Comparison of ENCODE assay signal across 1 cellular context in genomic region chr20:61019322-61019721, GRCh38.
TF ChIP-seq lines count a peak whose summit lies in the region.

No MANE protein-coding gene starts in this region.

TF ChIP-seq in H1, 55 proteins besides CTCF, POLR2A, EP300 and RAD21:
- TF ChIP-seq GABPA (IDR thresholded peaks at IDR 0.05; ENCODE audit: borderline replicate concordance, insufficient read depth, low read length) (no peak), NANOG (IDR thresholded peaks at IDR 0.05; ENCODE audit: insufficient read depth, low read depth, low read length, poor library complexity, severe bottlenecking) (no peak), YY1 (IDR thresholded peaks at IDR 0.05; ENCODE audit: low read depth, low read length) (no peak), RFX5 (IDR thresholded peaks at IDR 0.05; ENCODE audit: borderline replicate concordance, low read depth, low read length) (no peak), KDM4A (IDR thresholded peaks at IDR 0.05; ENCODE audit: low read depth, low read length, severe bottlenecking) (no peak), MAFK (IDR thresholded peaks at IDR 0.05; ENCODE audit: low read depth, low read length) (no peak), ATF3 (IDR thresholded peaks at IDR 0.05; ENCODE audit: insufficient read depth, low read depth, low read length) (no peak), TAF7 (optimal IDR thresholded peaks at IDR 0.05; ENCODE audit: borderline replicate concordance, low read depth, low read length) (no peak), JUND (IDR thresholded peaks at IDR 0.05; ENCODE audit: low read length) (no peak), BACH1 (IDR thresholded peaks at IDR 0.05; ENCODE audit: low read length) (no peak), ZNF274 (IDR thresholded peaks at IDR 0.05; ENCODE audit: borderline replicate concordance, extremely low read depth, low read length) (no peak), POU5F1 (IDR thresholded peaks at IDR 0.05; ENCODE audit: low read depth, low read length) (no peak), RNF2 (IDR thresholded peaks at IDR 0.05; ENCODE audit: borderline replicate concordance, low read depth, low read length, missing control alignments, poor library complexity, severe bottlenecking) (no peak), NRF1 (IDR thresholded peaks at IDR 0.05; ENCODE audit: low read depth, low read length) (no peak), SIN3A (conservative IDR thresholded peaks at IDR 0.05 in 1 of 2, IDR thresholded peaks at IDR 0.05 in 1 of 2; ENCODE audit: low read depth in 1 of 2, low read length in 2 of 2) (no peak)
